ENCODE assay signal across 33 cellular contexts in genomic region chr12:82665142-82665923, GRCh38. TPM values are rescaled to one million over a fixed set of nuclear protein-coding genes. Genes with fewer than 3 reads are reported as not detected.
A peak's percentile ranks its signal among the peaks of the same experiment; 100 is the strongest.
DNase-seq lines count a peak whose midpoint lies in the region; ATAC-seq, FAIRE-seq and TF ChIP-seq lines count a peak whose summit lies in the region.
"Had no signal": no experiment of that assay in that cellular context is flagged by ENCODE, and none has a peak within 500 bp of the region (broad histone marks: within the 10 kb centered on the region; RNA-seq: fewer than 3 reads in every experiment).

No MANE protein-coding gene starts in this region.

- no peaks in the 10 kb centered on the region for H3K79me2 ChIP-seq in H1 (ENCODE audit: control insufficient read depth in 1 of 2, insufficient read depth in 2 of 2, low read length in 2 of 2)

- no peak for TF ChIP-seq EP300 in H1 (IDR thresholded peaks at IDR 0.05; ENCODE audit: borderline replicate concordance in 1 of 2, low read depth in 2 of 2, low read length in 2 of 2)

- no peaks in the 10 kb centered on the region for H3K36me3 ChIP-seq in H1 (ENCODE audit: control insufficient read depth in 2 of 4, insufficient read depth in 4 of 4, low read length in 3 of 4)
- no peaks in the 10 kb centered on the region for H3K36me3 ChIP-seq in effector memory CD4-positive, alpha-beta T cell (ENCODE audit: control insufficient read depth, insufficient read depth, low read length)
- H3K36me3 ChIP-seq: sigmoid colon, tibial artery had no signal

- no peak overlapping the region for H2BK5ac ChIP-seq in H1 (ENCODE audit: low read depth, low read length)

- TF ChIP-seq CTCF in H1 (IDR thresholded peaks at IDR 0.05; ENCODE audit: control extremely low read depth in 1 of 3, insufficient read depth in 1 of 3, low read depth in 1 of 3, low read length in 3 of 3), result no peak
- TF ChIP-seq CTCF in CD4-positive, alpha-beta T cell (IDR thresholded peaks at IDR 0.05), result no peak

- H3K36me3 Mint-ChIP-seq in activated naive CD4-positive, alpha-beta T cell treated with anti-CD3 and anti-CD28 coated beads, Interleukin-2, amount 10 ng/mL, durations not matched to agents 7 days and 5 days, result no peaks in the 10 kb centered on the region
- no peaks in the 10 kb centered on the region for H3K36me3 Mint-ChIP-seq in CD4-positive, alpha-beta T cell (ENCODE audit: low read depth)
- H3K36me3 Mint-ChIP-seq: activated naive CD8-positive, alpha-beta T cell treated with anti-CD3 and anti-CD28 coated beads for 36 hours; CD8-positive, alpha-beta memory T cell; immature natural killer cell; naive thymus-derived CD8-positive, alpha-beta T cell had no signal

- no peak for TF ChIP-seq RAD21 in H1 (IDR thresholded peaks at IDR 0.05 in 1 of 2, conservative IDR thresholded peaks at IDR 0.05 in 1 of 2; ENCODE audit: low read depth in 2 of 2, low read length in 2 of 2)

- peak overlapping the region in 1 of 2 experiments; percentile 43; a peak in 1 of 4 replicates for H3K4me2 ChIP-seq in H1 (ENCODE audit: insufficient read depth in 1 of 2, low read depth in 2 of 2, low read length in 2 of 2)

- 64% methylated on average over 3 of the region's 3 CpGs; no CpG with 5 or more reads in 1 of the 2 experiments for WGBS in H1 (ENCODE audit: extremely low coverage in 1 of 2, insufficient coverage in 1 of 2, insufficient read length in 1 of 2, insufficient replicate concordance in 2 of 2, low coverage in 1 of 2, low lambda C conversion rate in 2 of 2, missing lambda C conversion rate in 1 of 2), 2 experiments

- no peaks in the 10 kb centered on the region for H3K4me1 Mint-ChIP-seq in activated naive CD4-positive, alpha-beta T cell treated with anti-CD3 and anti-CD28 coated beads, Interleukin-2, amount 10 ng/mL, durations not matched to agents 7 days and 5 days
- H3K4me1 Mint-ChIP-seq in CD4-positive, alpha-beta T cell (ENCODE audit: low read depth), result no peaks in the 10 kb centered on the region
- H3K4me1 Mint-ChIP-seq: activated CD4-positive, alpha-beta T cell treated with anti-CD3 and anti-CD28 coated beads, Interleukin-2, amount 10 ng/mL, durations not matched to agents 7 days and 5 days; CD8-positive, alpha-beta memory T cell; immature natural killer cell; naive thymus-derived CD8-positive, alpha-beta T cell had no signal

- DNase-seq in H1 (ENCODE audit: low read depth in 1 of 2, low spot score in 2 of 2), result no peak
- DNase-seq in activated naive CD4-positive, alpha-beta T cell treated with anti-CD3 and anti-CD28 coated beads, Interleukin-2, amount 10 ng/mL, durations not matched to agents 7 days and 5 days, result no peak
- no peak for DNase-seq in activated CD4-positive, alpha-beta T cell treated with anti-CD3 and anti-CD28 coated beads for 4 hours
- no peak for DNase-seq in effector memory CD4-positive, alpha-beta T cell
- DNase-seq in CD4-positive, alpha-beta T cell, result no peak
- DNase-seq: activated CD4-positive, alpha-beta T cell treated with anti-CD3 and anti-CD28 coated beads, Interleukin-2, amount 10 ng/mL, durations not matched to agents 7 days and 5 days; activated effector memory CD4-positive, alpha-beta T cell treated with anti-CD3 and anti-CD28 coated beads, Interleukin-2, amount 50 U/mL, for 16 hours; activated naive CD8-positive, alpha-beta T cell treated with anti-CD3 and anti-CD28 coated beads for 36 hours; anterior cingulate cortex; CD8-positive, alpha-beta memory T cell; hippocampal formation; immature natural killer cell; Kasumi-1; left cardiac atrium; naive thymus-derived CD8-positive, alpha-beta T cell; NCI-H1436; NCI-H446 treated with DMSO at 0.1 percent for 48 hours; NCI-H82; nucleus accumbens; psoas muscle; SHP77 treated with DMSO at 0.1 percent for 48 hours; sigmoid colon; stimulated activated CD4-positive, alpha-beta T cell treated with anti-CD3 and anti-CD28 coated beads, Interleukin-4, amount 100 ng/mL, for 24 hours; T-helper 9 cell; tibial artery had no signal

- no peak overlapping the region for H3K56ac ChIP-seq in H1 (replicated peaks; ENCODE audit: insufficient read length, low read depth, low read length)

- H3K4me1 ChIP-seq in H1 (replicated peaks in 1 of 4; ENCODE audit: control insufficient read depth in 3 of 4, insufficient read depth in 4 of 4, low read length in 3 of 4), result peaks cover 0 to 8% (median 5%) of the 10 kb centered on the region in 4 experiments; a peak in 3 of 7 replicates
- H3K4me1 ChIP-seq in effector memory CD4-positive, alpha-beta T cell (ENCODE audit: control insufficient read depth, insufficient read depth, low read length, poor library complexity, severe bottlenecking), result no peaks in the 10 kb centered on the region
- H3K4me1 ChIP-seq: psoas muscle, tibial artery had no signal

- no peaks in the 10 kb centered on the region for H3K9me3 ChIP-seq in H1 (ENCODE audit: insufficient read depth in 2 of 2, low read depth in 1 of 2, low read length in 1 of 2)
- no peaks in the 10 kb centered on the region for H3K9me3 ChIP-seq in effector memory CD4-positive, alpha-beta T cell (ENCODE audit: control insufficient read depth, low read length)
- no peaks in the 10 kb centered on the region for H3K9me3 ChIP-seq in CD4-positive, alpha-beta T cell (ENCODE audit: control insufficient read depth, low read length)
- H3K9me3 ChIP-seq: psoas muscle, sigmoid colon, tibial artery had no signal

- no peak overlapping the region for H3K4me3 ChIP-seq in H1 (ENCODE audit: extremely low read depth in 1 of 4, insufficient read depth in 2 of 4, low read depth in 3 of 4, low read length in 4 of 4)
- no peak overlapping the region for H3K4me3 ChIP-seq in effector memory CD4-positive, alpha-beta T cell (ENCODE audit: insufficient read depth, low read depth, low read length, poor library complexity, severe bottlenecking)
- H3K4me3 ChIP-seq: GM12878, lung, psoas muscle, sigmoid colon, tibial artery had no signal

- no peaks in the 10 kb centered on the region for H3K23me2 ChIP-seq in H1 (ENCODE audit: low read depth, low read length)

- H2BK20ac ChIP-seq in H1 (ENCODE audit: low read length), result no peak overlapping the region

- H3K27me3 Mint-ChIP-seq in activated naive CD4-positive, alpha-beta T cell treated with anti-CD3 and anti-CD28 coated beads, Interleukin-2, amount 10 ng/mL, durations not matched to agents 7 days and 5 days, result peaks cover 10% of the 10 kb centered on the region
- peaks cover 17% of the 10 kb centered on the region for H3K27me3 Mint-ChIP-seq in CD4-positive, alpha-beta T cell
- H3K27me3 Mint-ChIP-seq: activated CD4-positive, alpha-beta T cell treated with anti-CD3 and anti-CD28 coated beads, Interleukin-2, amount 10 ng/mL, durations not matched to agents 7 days and 5 days had no signal

- no peak overlapping the region for H3K27ac Mint-ChIP-seq in activated naive CD4-positive, alpha-beta T cell treated with anti-CD3 and anti-CD28 coated beads, Interleukin-2, amount 10 ng/mL, durations not matched to agents 7 days and 5 days
- H3K27ac Mint-ChIP-seq in CD4-positive, alpha-beta T cell, result no peak overlapping the region
- H3K27ac Mint-ChIP-seq: activated CD4-positive, alpha-beta T cell treated with anti-CD3 and anti-CD28 coated beads, Interleukin-2, amount 10 ng/mL, durations not matched to agents 7 days and 5 days; activated naive CD8-positive, alpha-beta T cell treated with anti-CD3 and anti-CD28 coated beads for 36 hours; CD8-positive, alpha-beta memory T cell; immature natural killer cell; naive thymus-derived CD8-positive, alpha-beta T cell had no signal

- no peak overlapping the region for H2AK5ac ChIP-seq in H1 (ENCODE audit: low read depth, low read length)

- H2BK120ac ChIP-seq in H1 (replicated peaks; ENCODE audit: low read depth, low read length), result no peak overlapping the region

- no peaks in the 10 kb centered on the region for H3K79me1 ChIP-seq in H1 (ENCODE audit: low read depth, low read length)

- no peak overlapping the region for H3K23ac ChIP-seq in H1 (ENCODE audit: insufficient read length)

- no peaks in the 10 kb centered on the region for H3K9me3 Mint-ChIP-seq in activated naive CD4-positive, alpha-beta T cell treated with anti-CD3 and anti-CD28 coated beads, Interleukin-2, amount 10 ng/mL, durations not matched to agents 7 days and 5 days
- peaks cover 2% of the 10 kb centered on the region for H3K9me3 Mint-ChIP-seq in CD4-positive, alpha-beta T cell
- H3K9me3 Mint-ChIP-seq: activated CD4-positive, alpha-beta T cell treated with anti-CD3 and anti-CD28 coated beads, Interleukin-2, amount 10 ng/mL, durations not matched to agents 7 days and 5 days; activated naive CD8-positive, alpha-beta T cell treated with anti-CD3 and anti-CD28 coated beads for 36 hours; CD8-positive, alpha-beta memory T cell; naive thymus-derived CD8-positive, alpha-beta T cell had no signal

- no peak overlapping the region for H2AFZ ChIP-seq in H1 (ENCODE audit: low read length)

- no peak overlapping the region for H2BK15ac ChIP-seq in H1 (ENCODE audit: low read length)

- CTCF ChIA-PET in H1 (lab: Charles Lee; ENCODE audit: partially characterized antibody), result interaction anchor here (1.2 to 2.1 kb wide), 2 partner anchors 21 to 148 kb away, joined by 3 to 5 read pairs; partner anchors contain the start of gene TMTC2
- CTCF ChIA-PET in activated naive CD4-positive, alpha-beta T cell treated with anti-CD3 and anti-CD28 coated beads, Interleukin-2, amount 10 ng/mL, durations not matched to agents 7 days and 5 days (lab: Charles Lee), result no interaction called here
- CTCF ChIA-PET in CD4-positive, alpha-beta T cell (lab: Charles Lee), result no interaction called here

- H3K4me3 Mint-ChIP-seq in activated naive CD4-positive, alpha-beta T cell treated with anti-CD3 and anti-CD28 coated beads, Interleukin-2, amount 10 ng/mL, durations not matched to agents 7 days and 5 days, result no peak overlapping the region
- H3K4me3 Mint-ChIP-seq in CD4-positive, alpha-beta T cell, result no peak overlapping the region
- H3K4me3 Mint-ChIP-seq: activated CD4-positive, alpha-beta T cell treated with anti-CD3 and anti-CD28 coated beads, Interleukin-2, amount 10 ng/mL, durations not matched to agents 7 days and 5 days; activated naive CD8-positive, alpha-beta T cell treated with anti-CD3 and anti-CD28 coated beads for 36 hours; CD8-positive, alpha-beta memory T cell; immature natural killer cell; naive thymus-derived CD8-positive, alpha-beta T cell had no signal

- POLR2A ChIA-PET in H1 (lab: Charles Lee; ENCODE audit: partially characterized antibody), result no interaction called here
- POLR2A ChIA-PET in CD4-positive, alpha-beta T cell (lab: Charles Lee), result no interaction called here

- no peaks in the 10 kb centered on the region for H4K20me1 ChIP-seq in H1 (replicated peaks in 1 of 2; ENCODE audit: control insufficient read depth in 1 of 2, insufficient read depth in 2 of 2, low read length in 2 of 2)

- peak; percentile 45 for ATAC-seq in GM18520 (IDR thresholded peaks at IDR 0.05; ENCODE audit: unreplicated experiment)
- peak; percentile 54 for ATAC-seq in GM21619 (IDR thresholded peaks at IDR 0.05; ENCODE audit: unreplicated experiment)
- ATAC-seq in HG03378 (IDR thresholded peaks at IDR 0.05; ENCODE audit: unreplicated experiment), result peak; percentile 65
- ATAC-seq in CD4-positive, alpha-beta T cell (ENCODE audit: poor library complexity), result no peak
- ATAC-seq: GM12878; left cardiac atrium; naive thymus-derived CD8-positive, alpha-beta T cell; psoas muscle had no signal

- intact Hi-C loops in CD4-positive, alpha-beta T cell (cut with DNase I, micrococcal nuclease), result no loop called here

- no peak overlapping the region for H3K4ac ChIP-seq in H1 (replicated peaks; ENCODE audit: insufficient read length, low read depth, low read length)

- TF ChIP-seq POLR2A in H1 (IDR thresholded peaks at IDR 0.05; ENCODE audit: control extremely low read depth in 1 of 2, low read depth in 2 of 2, low read length in 2 of 2), result no peak

- H3K14ac ChIP-seq in H1 (ENCODE audit: insufficient read length), result no peak overlapping the region

- H4K8ac ChIP-seq in H1 (ENCODE audit: extremely low read depth, insufficient read depth, low read length), result no peak overlapping the region

- no peaks in the 10 kb centered on the region for H3K27me3 ChIP-seq in H1 (replicated peaks in 1 of 4; ENCODE audit: control insufficient read depth in 3 of 4, extremely low read depth in 1 of 4, insufficient read depth in 3 of 4, low read length in 3 of 4)
- no peaks in the 10 kb centered on the region for H3K27me3 ChIP-seq in effector memory CD4-positive, alpha-beta T cell (replicated peaks; ENCODE audit: control insufficient read depth, insufficient read depth, low read length, poor library complexity, severe bottlenecking)
- no peaks in the 10 kb centered on the region for H3K27me3 ChIP-seq in CD4-positive, alpha-beta T cell (ENCODE audit: control insufficient read depth, insufficient read depth, low read length)
- H3K27me3 ChIP-seq: sigmoid colon, tibial artery had no signal

- no peak overlapping the region for H4K5ac ChIP-seq in H1 (ENCODE audit: insufficient read length, low read depth, low read length)

- no peak overlapping the region for H3K27ac ChIP-seq in H1 (ENCODE audit: low read depth, low read length)
- no peak overlapping the region for H3K27ac ChIP-seq in effector memory CD4-positive, alpha-beta T cell (ENCODE audit: insufficient read depth, low read length, poor library complexity, severe bottlenecking)
- H3K27ac ChIP-seq in CD4-positive, alpha-beta T cell (ENCODE audit: low read depth, low read length), result no peak overlapping the region
- H3K27ac ChIP-seq: psoas muscle, sigmoid colon, tibial artery, VCaP had no signal

- FAIRE-seq in H1 (lab: Jason Lieb, UNC), result no peak
- FAIRE-seq: GM12878, H54, RCC 7860 had no signal

- 0 out of 2 replicates have a peak overlapping the region, but pooled peaks have one; percentile 30 for H2BK12ac ChIP-seq in H1 (ENCODE audit: low read depth, low read length)

- no peak overlapping the region for H3K18ac ChIP-seq in H1 (ENCODE audit: extremely low read depth, low read length)

- peak overlapping the region; percentile 44 for H4K91ac ChIP-seq in H1 (replicated peaks; ENCODE audit: insufficient read length, low read length)

- H3K9ac ChIP-seq in H1 (replicated peaks in 1 of 4; ENCODE audit: extremely low read depth in 1 of 4, low read depth in 3 of 4, low read length in 3 of 4), result no peak overlapping the region

RNA-seq across cellular contexts. Expression of gene TMTC2, which starts 21.4 kb away (rescaled TPM):
- total RNA-seq in H1 (2021; fragmentation: NEBNext Ultra II Directional; extraction: Animal tissue kit (Norgen Biotek cat#: 25700)), result 3.9 and 4.2 TPM in 2 replicates
- polyA plus RNA-seq in H1 (2011; rRNA removed), result 2.3 and 2.7 TPM in 2 replicates
- 2.8 TPM for polyA plus RNA-seq in H1 (2011; cell fraction: cytosol; rRNA removed)
- polyA plus RNA-seq in H1 (2011; cell fraction: nucleus; rRNA removed), result 5.5 TPM
- polyA plus RNA-seq in H1 (2012, experiment 1 of 2), result 2.4 to 2.9 TPM (median 2.5 TPM) in 4 replicates
- 0.59 TPM for polyA plus RNA-seq in H1 (2012, experiment 2 of 2)
- polyA plus RNA-seq in H1 (2013, experiment 1 of 2), result 3.2 TPM
- 3.6 TPM for polyA plus RNA-seq in H1 (2013, experiment 2 of 2)
- 10.5 and 10.8 TPM in 2 replicates for polyA minus RNA-seq in H1 (2011; rRNA and poly(A)+ RNA removed)
- polyA minus RNA-seq in H1 (2011; cell fraction: cytosol; rRNA and poly(A)+ RNA removed), result 3.8 TPM
- polyA minus RNA-seq in H1 (2011; cell fraction: nucleus; rRNA and poly(A)+ RNA removed), result 31.0 TPM
- total RNA-seq in CD4-positive, alpha-beta T cell, result 1 to 10 TPM; 1.8 to 2.1 TPM
- polyA plus RNA-seq: immature natural killer cell had no signal
